ENCODE assay signal across 9 cellular contexts in genomic region chr2:20717641-20718040, GRCh38. TPM values are rescaled to one million over a fixed set of nuclear protein-coding genes. Genes with fewer than 3 reads are reported as not detected.
"Had no signal": no experiment of that assay in that cellular context is flagged by ENCODE, and none has a peak within 500 bp of the region (broad histone marks: within the 10 kb centered on the region; RNA-seq: fewer than 3 reads in every experiment).

No MANE protein-coding gene starts in this region.

- DNase-seq: H9, HCEC 1CT, IMR-90, KG1 had no signal

- ATAC-seq: GM23338, K562 had no signal

- FAIRE-seq: H1, H54, K562 had no signal

- H3K4me3 ChIP-seq: GM23338, K562 had no signal

- H3K27ac ChIP-seq: HL-60 had no signal

RNA-seq across cellular contexts. Expression of gene GDF7, which starts 50.7 kb away (rescaled TPM):
- total RNA-seq: K562 had no signal
